1 cellular context compared by ENCODE assay signal in the genomic region with DNA sequence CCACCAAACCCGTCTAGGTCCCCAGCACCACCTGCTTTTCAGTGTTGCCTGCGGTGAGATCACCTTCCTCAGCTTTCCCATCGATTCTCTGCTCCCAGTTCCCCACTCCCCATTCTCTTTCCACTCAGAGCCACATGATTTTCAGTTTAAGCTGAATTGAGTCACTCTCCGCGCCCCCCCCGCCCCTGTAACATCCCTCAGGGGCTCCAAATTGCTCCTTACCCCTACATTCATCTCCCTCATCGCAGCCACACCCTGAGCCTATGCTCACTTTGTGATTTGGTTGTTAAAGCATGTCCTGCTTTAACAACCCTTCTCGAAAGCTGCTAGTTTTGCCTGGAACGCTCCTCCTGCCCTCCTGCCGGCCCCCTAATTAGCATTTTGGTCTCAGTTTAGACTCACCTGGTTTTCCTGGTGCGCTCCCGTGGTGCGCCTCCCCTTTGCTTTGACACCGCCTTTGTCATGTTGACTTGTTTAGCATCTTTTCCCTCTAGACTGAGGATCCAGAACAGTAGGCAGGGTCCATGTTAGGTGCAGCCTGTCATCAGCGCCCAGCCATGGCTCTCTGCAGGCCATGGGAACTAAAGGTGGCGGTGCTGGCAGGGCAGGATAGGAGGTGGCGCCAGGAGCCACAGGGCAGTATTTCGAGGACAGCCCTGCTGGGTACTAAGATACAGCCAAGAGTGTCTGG.
TF ChIP-seq lines count a peak whose summit lies in the region.

No MANE protein-coding gene starts in this region.

TF ChIP-seq in A549, 52 proteins besides CTCF, POLR2A, EP300 and RAD21 (continued from another document):
- TF ChIP-seq, protein P1, sequence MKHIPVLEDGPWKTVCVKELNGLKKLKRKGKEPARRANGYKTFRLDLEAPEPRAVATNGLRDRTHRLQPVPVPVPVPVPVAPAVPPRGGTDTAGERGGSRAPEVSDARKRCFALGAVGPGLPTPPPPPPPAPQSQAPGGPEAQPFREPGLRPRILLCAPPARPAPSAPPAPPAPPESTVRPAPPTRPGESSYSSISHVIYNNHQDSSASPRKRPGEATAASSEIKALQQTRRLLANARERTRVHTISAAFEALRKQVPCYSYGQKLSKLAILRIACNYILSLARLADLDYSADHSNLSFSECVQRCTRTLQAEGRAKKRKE (CRISPR knock-in tag; IDR thresholded peaks at IDR 0.05; ENCODE audit: low read depth): no peak
- TF ChIP-seq HOXB13 (CRISPR knock-in tag; IDR thresholded peaks at IDR 0.05; ENCODE audit: low read depth) (no peak), JUNB (IDR thresholded peaks at IDR 0.05) (no peak)
